Comparison of ENCODE assay signal across 8 cellular contexts in the genomic region with DNA sequence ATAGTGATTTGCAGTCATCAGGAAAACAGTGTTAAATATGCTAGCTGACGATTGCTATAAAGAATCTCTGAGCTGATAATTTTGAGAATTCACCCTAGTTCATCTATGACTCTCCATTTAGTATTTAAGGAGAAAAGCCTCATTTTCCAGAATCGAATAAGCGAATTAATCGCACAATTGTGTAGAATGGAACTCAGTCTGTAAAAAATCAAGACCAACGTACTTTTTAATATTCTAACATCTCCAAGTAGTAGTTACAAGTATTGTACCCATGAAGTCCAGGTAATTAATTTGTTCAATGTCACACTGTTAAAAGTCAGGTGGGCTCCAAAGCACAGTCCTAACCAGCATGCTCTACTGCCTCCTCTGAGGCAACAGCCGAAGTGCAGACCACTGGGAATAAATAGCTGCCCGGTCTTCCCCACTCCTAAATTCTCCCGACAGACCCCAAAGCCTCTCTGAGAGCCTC. TPM values are rescaled to one million over a fixed set of nuclear protein-coding genes. Genes with fewer than 3 reads are reported as not detected.
DNase-seq lines count a peak whose midpoint lies in the region; ATAC-seq and TF ChIP-seq lines count a peak whose summit lies in the region.

No MANE protein-coding gene starts in this region.

- no peaks in the 10 kb centered on the region for H3K36me3 ChIP-seq in parathyroid adenoma (ENCODE audit: control insufficient read depth, insufficient read depth, low read length)

- H3K4me1 Mint-ChIP-seq in effector memory CD8-positive, alpha-beta T cell (ENCODE audit: low read depth in 2 of 2): peaks cover 10 to 21% of the 10 kb centered on the region in 2 donors

- H3K36me3 Mint-ChIP-seq in effector memory CD8-positive, alpha-beta T cell (ENCODE audit: insufficient read depth): peaks cover 11% of the 10 kb centered on the region

- H3K4me3 ChIP-seq in Jurkat, Clone E6-1 (ENCODE audit: low read length): peak overlapping the region; percentile 67
- H3K4me3 ChIP-seq in parathyroid adenoma (ENCODE audit: low read depth, low read length): peak overlapping the region; percentile 86

- H3K4me3 Mint-ChIP-seq in effector memory CD8-positive, alpha-beta T cell: peak overlapping the region; percentile 97 to 99

- DNase-seq in Jurkat, Clone E6-1 (ENCODE audit: low read depth, low spot score): no peak
- no peak for DNase-seq in effector memory CD8-positive, alpha-beta T cell
- DNase-seq in NOMO-1 treated with dmso at 0.1 percent for 144 hours (lab: John Stamatoyannopoulos, UW; ENCODE audit: unreplicated experiment) (no peak), DMS153 treated with DMSO at 0.1 percent for 48 hours (lab: John Stamatoyannopoulos, UW; ENCODE audit: unreplicated experiment) (no peak), mesenteric fat pad (ENCODE audit: low spot score) (no peak)

- TF ChIP-seq CTCF in C4-2B (conservative IDR thresholded peaks at IDR 0.05): no peak
- no peak for TF ChIP-seq CTCF in parathyroid adenoma (IDR thresholded peaks at IDR 0.05)

- ATAC-seq in GM21367 (IDR thresholded peaks at IDR 0.05; ENCODE audit: unreplicated experiment): peak; percentile 37
- peak; percentile 62 for ATAC-seq in effector memory CD8-positive, alpha-beta T cell (replicated peaks)

- H3K27ac ChIP-seq in C4-2B (peak overlapping the region; percentile 95), parathyroid adenoma (peak overlapping the region; percentile 81)

- H3K79me2 ChIP-seq in parathyroid adenoma: no peaks in the 10 kb centered on the region

- H3K27me3 Mint-ChIP-seq in effector memory CD8-positive, alpha-beta T cell: no peaks in the 10 kb centered on the region

- H3K4me2 ChIP-seq in parathyroid adenoma (ENCODE audit: low read length): peak overlapping the region; percentile 75

- H3K27me3 ChIP-seq in parathyroid adenoma (ENCODE audit: control insufficient read depth, insufficient read depth, low read length): no peaks in the 10 kb centered on the region

- H3K9me3 ChIP-seq in parathyroid adenoma (ENCODE audit: control insufficient read depth, low read length): no peaks in the 10 kb centered on the region

- H3K9ac ChIP-seq in parathyroid adenoma: no peak overlapping the region

- H3K27ac Mint-ChIP-seq in effector memory CD8-positive, alpha-beta T cell: peak overlapping the region; percentile 97 to 99

- H3K9me3 Mint-ChIP-seq in effector memory CD8-positive, alpha-beta T cell: no peaks in the 10 kb centered on the region

- H3K4me1 ChIP-seq in parathyroid adenoma: no peaks in the 10 kb centered on the region

- peak overlapping the region; percentile 87 for H2AFZ ChIP-seq in parathyroid adenoma

RNA-seq across cellular contexts. Expression of gene AGBL3, which starts 0.4 kb away (rescaled TPM):
- polyA plus RNA-seq in Jurkat, Clone E6-1 (2012; ENCODE audit: insufficient read depth, insufficient read length): 2.5 TPM
- 2.6 TPM for total RNA-seq in mesenteric fat pad
